8 cellular contexts compared by ENCODE assay signal in genomic region chr5:171942112-171942516, GRCh38.
DNase-seq lines count a peak whose midpoint lies in the region; ATAC-seq, FAIRE-seq and TF ChIP-seq lines count a peak whose summit lies in the region.
"Not testable (repeated sequence)": the region's sequence is repeated elsewhere in the genome, so short reads cannot be mapped to it uniquely, and the experiment has no call there.

No MANE protein-coding gene starts in this region.

- 13% methylated on average over 3 of the region's 6 CpGs for WGBS in pancreas, 2 donors

- H3K4me1 Mint-ChIP-seq in CD4-positive, CD25-positive, alpha-beta regulatory T cell: peaks cover 25 to 70% (median 48%) of the 10 kb centered on the region in 4 donors
- H3K4me1 Mint-ChIP-seq in activated CD4-positive, alpha-beta memory T cell treated with anti-CD3 and anti-CD28 coated beads for 36 hours (ENCODE audit: low read depth): peaks cover 40% of the 10 kb centered on the region

- H3K4me3 ChIP-seq in CD4-positive, CD25-positive, alpha-beta regulatory T cell (ENCODE audit: low read depth, low read length): peak overlapping the region; percentile 37
- H3K4me3 ChIP-seq in cardiac muscle cell, pancreas: not testable (repeated sequence)

- CTCF ChIA-PET in activated CD4-positive, alpha-beta memory T cell treated with anti-CD3 and anti-CD28 coated beads for 36 hours (lab: Charles Lee): interaction anchor here (0.6 to 0.8 kb wide), 2 partner anchors 19 to 117 kb away, joined by 3 read pairs; no protein-coding TSS in a partner anchor

- H3K27me3 Mint-ChIP-seq in CD4-positive, CD25-positive, alpha-beta regulatory T cell; activated CD4-positive, alpha-beta memory T cell treated with anti-CD3 and anti-CD28 coated beads for 36 hours: not testable (repeated sequence)

- FAIRE-seq in pancreas (lab: Jason Lieb, UNC): peak; percentile 97

- DNase-seq in CD4-positive, CD25-positive, alpha-beta regulatory T cell; activated CD4-positive, alpha-beta memory T cell treated with anti-CD3 and anti-CD28 coated beads for 36 hours; cardiac muscle cell (ENCODE audit: low read depth in 1 of 2, low spot score in 1 of 2); pancreas: not testable (repeated sequence)

- POLR2A ChIA-PET in activated CD4-positive, alpha-beta memory T cell treated with anti-CD3 and anti-CD28 coated beads for 36 hours (lab: Charles Lee): interaction anchor here (0.7 to 1.3 kb wide), 3 partner anchors 19 to 47 kb away, joined by 3 to 4 read pairs (median 3); no protein-coding TSS in a partner anchor

- intact Hi-C loops in activated CD4-positive, alpha-beta memory T cell treated with anti-CD3 and anti-CD28 coated beads for 36 hours (cut with micrococcal nuclease); pancreas (cut with DNase I): not testable (repeated sequence)

- peak overlapping the region in 1 of 4 donors; percentile 49 for H3K4me3 Mint-ChIP-seq in CD4-positive, CD25-positive, alpha-beta regulatory T cell
- not testable (repeated sequence) for H3K4me3 Mint-ChIP-seq in activated CD4-positive, alpha-beta memory T cell treated with anti-CD3 and anti-CD28 coated beads for 36 hours

- ATAC-seq in CD4-positive, CD25-positive, alpha-beta regulatory T cell (ENCODE audit: low read depth in 2 of 2): peak in 1 of 2 donors; percentile 27
- ATAC-seq in GM18868 (IDR thresholded peaks at IDR 0.05; ENCODE audit: unreplicated experiment): peak; percentile 62
- ATAC-seq in GM21528 (IDR thresholded peaks at IDR 0.05; ENCODE audit: low FRiP score, unreplicated experiment): peak; percentile 48
- ATAC-seq in HG02973 (IDR thresholded peaks at IDR 0.05; ENCODE audit: unreplicated experiment): peak; percentile 52
- peak; percentile 39 for ATAC-seq in HG03565 (IDR thresholded peaks at IDR 0.05; ENCODE audit: unreplicated experiment)
- peak in 3 of 4 donors; percentile 6 to 19 (median 9) for ATAC-seq in pancreas

- H3K9me3 Mint-ChIP-seq in CD4-positive, CD25-positive, alpha-beta regulatory T cell; activated CD4-positive, alpha-beta memory T cell treated with anti-CD3 and anti-CD28 coated beads for 36 hours: not testable (repeated sequence)

- TF ChIP-seq CTCF in cardiac muscle cell (IDR thresholded peaks at IDR 0.05; ENCODE audit: low read depth, low read length); pancreas (IDR thresholded peaks at IDR 0.05): not testable (repeated sequence)

- H3K27me3 ChIP-seq in CD4-positive, CD25-positive, alpha-beta regulatory T cell (ENCODE audit: control insufficient read depth, insufficient read depth, low read length); cardiac muscle cell; pancreas: not testable (repeated sequence)

- peak overlapping the region; percentile 55 for H3K27ac ChIP-seq in CD4-positive, CD25-positive, alpha-beta regulatory T cell (ENCODE audit: insufficient read depth, low read length, poor library complexity, severe bottlenecking)
- H3K27ac ChIP-seq in cardiac muscle cell (peak overlapping the region; percentile 66), pancreas (peak overlapping the region; percentile 24 to 81 (median 62))

- H3K27ac Mint-ChIP-seq in CD4-positive, CD25-positive, alpha-beta regulatory T cell: peak overlapping the region; percentile 84 to 91 (median 86)
- H3K27ac Mint-ChIP-seq in activated CD4-positive, alpha-beta memory T cell treated with anti-CD3 and anti-CD28 coated beads for 36 hours: peak overlapping the region; percentile 28

- not testable (repeated sequence) for H3K36me3 ChIP-seq in CD4-positive, CD25-positive, alpha-beta regulatory T cell (ENCODE audit: control insufficient read depth, insufficient read depth, low read length); cardiac muscle cell; pancreas

- not testable (repeated sequence) for H3K9me3 ChIP-seq in CD4-positive, CD25-positive, alpha-beta regulatory T cell (ENCODE audit: control insufficient read depth in 2 of 2, low read length in 2 of 2); cardiac muscle cell (ENCODE audit: low read depth); pancreas

- not testable (repeated sequence) for H3K36me3 Mint-ChIP-seq in CD4-positive, CD25-positive, alpha-beta regulatory T cell; activated CD4-positive, alpha-beta memory T cell treated with anti-CD3 and anti-CD28 coated beads for 36 hours

- not testable (repeated sequence) for H3K4me1 ChIP-seq in CD4-positive, CD25-positive, alpha-beta regulatory T cell (ENCODE audit: control insufficient read depth, insufficient read depth, low read length, poor library complexity, severe bottlenecking)
- H3K4me1 ChIP-seq in cardiac muscle cell (ENCODE audit: low read depth): peaks cover 16% of the 10 kb centered on the region
- H3K4me1 ChIP-seq in pancreas: peaks cover 29 to 63% (median 48%) of the 10 kb centered on the region in 3 donors
